ENCODE assay signal across 1 cellular context in genomic region chr3:51338632-51339031, GRCh38.
TF ChIP-seq lines count a peak whose summit lies in the region.

No MANE protein-coding gene starts in this region.

TF ChIP-seq in GM23338, 12 proteins besides CTCF, POLR2A, EP300 and RAD21:
- TF ChIP-seq, protein P1, sequence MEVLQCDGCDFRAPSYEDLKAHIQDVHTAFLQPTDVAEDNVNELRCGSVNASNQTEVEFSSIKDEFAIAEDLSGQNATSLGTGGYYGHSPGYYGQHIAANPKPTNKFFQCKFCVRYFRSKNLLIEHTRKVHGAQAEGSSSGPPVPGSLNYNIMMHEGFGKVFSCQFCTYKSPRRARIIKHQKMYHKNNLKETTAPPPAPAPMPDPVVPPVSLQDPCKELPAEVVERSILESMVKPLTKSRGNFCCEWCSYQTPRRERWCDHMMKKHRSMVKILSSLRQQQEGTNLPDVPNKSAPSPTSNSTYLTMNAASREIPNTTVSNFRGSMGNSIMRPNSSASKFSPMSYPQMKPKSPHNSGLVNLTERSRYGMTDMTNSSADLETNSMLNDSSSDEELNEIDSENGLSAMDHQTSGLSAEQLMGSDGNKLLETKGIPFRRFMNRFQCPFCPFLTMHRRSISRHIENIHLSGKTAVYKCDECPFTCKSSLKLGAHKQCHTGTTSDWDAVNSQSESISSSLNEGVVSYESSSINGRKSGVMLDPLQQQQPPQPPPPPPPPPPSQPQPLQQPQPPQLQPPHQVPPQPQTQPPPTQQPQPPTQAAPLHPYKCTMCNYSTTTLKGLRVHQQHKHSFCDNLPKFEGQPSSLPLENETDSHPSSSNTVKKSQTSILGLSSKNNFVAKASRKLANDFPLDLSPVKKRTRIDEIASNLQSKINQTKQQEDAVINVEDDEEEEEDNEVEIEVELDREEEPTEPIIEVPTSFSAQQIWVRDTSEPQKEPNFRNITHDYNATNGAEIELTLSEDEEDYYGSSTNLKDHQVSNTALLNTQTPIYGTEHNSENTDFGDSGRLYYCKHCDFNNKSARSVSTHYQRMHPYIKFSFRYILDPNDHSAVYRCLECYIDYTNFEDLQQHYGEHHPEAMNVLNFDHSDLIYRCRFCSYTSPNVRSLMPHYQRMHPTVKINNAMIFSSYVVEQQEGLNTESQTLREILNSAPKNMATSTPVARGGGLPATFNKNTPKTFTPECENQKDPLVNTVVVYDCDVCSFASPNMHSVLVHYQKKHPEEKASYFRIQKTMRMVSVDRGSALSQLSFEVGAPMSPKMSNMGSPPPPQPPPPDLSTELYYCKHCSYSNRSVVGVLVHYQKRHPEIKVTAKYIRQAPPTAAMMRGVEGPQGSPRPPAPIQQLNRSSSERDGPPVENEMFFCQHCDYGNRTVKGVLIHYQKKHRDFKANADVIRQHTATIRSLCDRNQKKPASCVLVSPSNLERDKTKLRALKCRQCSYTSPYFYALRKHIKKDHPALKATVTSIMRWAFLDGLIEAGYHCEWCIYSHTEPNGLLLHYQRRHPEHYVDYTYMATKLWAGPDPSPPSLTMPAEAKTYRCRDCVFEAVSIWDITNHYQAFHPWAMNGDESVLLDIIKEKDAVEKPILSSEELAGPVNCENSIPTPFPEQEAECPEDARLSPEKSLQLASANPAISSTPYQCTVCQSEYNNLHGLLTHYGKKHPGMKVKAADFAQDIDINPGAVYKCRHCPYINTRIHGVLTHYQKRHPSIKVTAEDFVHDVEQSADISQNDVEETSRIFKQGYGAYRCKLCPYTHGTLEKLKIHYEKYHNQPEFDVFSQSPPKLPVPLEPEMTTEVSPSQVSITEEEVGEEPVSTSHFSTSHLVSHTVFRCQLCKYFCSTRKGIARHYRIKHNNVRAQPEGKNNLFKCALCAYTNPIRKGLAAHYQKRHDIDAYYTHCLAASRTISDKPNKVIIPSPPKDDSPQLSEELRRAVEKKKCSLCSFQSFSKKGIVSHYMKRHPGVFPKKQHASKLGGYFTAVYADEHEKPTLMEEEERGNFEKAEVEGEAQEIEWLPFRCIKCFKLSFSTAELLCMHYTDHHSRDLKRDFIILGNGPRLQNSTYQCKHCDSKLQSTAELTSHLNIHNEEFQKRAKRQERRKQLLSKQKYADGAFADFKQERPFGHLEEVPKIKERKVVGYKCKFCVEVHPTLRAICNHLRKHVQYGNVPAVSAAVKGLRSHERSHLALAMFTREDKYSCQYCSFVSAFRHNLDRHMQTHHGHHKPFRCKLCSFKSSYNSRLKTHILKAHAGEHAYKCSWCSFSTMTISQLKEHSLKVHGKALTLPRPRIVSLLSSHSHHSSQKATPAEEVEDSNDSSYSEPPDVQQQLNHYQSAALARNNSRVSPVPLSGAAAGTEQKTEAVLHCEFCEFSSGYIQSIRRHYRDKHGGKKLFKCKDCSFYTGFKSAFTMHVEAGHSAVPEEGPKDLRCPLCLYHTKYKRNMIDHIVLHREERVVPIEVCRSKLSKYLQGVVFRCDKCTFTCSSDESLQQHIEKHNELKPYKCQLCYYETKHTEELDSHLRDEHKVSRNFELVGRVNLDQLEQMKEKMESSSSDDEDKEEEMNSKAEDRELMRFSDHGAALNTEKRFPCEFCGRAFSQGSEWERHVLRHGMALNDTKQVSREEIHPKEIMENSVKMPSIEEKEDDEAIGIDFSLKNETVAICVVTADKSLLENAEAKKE (CRISPR knock-in tag; IDR thresholded peaks at IDR 0.05), result no peak
- TF ChIP-seq REST (IDR thresholded peaks at IDR 0.05; ENCODE audit: unreplicated experiment) (no peak), ZNF331 (CRISPR knock-in tag; IDR thresholded peaks at IDR 0.05; ENCODE audit: low read depth) (no peak), EZH2phosphoT487 (IDR thresholded peaks at IDR 0.05; ENCODE audit: unreplicated experiment) (no peak), NANOG (IDR thresholded peaks at IDR 0.05; ENCODE audit: borderline replicate concordance) (no peak), ETS1 (IDR thresholded peaks at IDR 0.05) (no peak), ZNF114 (CRISPR knock-in tag; IDR thresholded peaks at IDR 0.05) (no peak), EZH2 (IDR thresholded peaks at IDR 0.05; ENCODE audit: low read depth, unreplicated experiment) (no peak)
